9 cellular contexts compared by ENCODE assay signal in the genomic region with DNA sequence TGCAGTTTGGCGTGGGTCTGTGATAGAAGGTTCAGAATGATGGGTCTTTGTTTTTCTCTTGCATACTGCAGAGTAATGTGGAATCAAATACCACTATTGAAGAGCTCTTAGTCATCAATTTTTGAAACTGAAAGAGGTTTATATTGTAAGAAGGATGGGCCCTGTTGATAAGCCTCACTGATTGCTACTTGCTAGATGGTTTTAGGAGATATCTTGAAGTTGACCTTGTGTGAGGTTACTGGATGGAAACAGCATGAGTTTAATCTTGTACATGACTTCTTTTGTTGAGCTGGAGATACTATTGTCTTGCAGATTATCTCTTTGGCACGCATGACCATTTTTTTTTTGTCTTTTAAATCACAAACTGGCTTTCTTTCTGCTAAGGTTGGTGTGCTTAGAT. TPM values are rescaled to one million over a fixed set of nuclear protein-coding genes. Genes with fewer than 3 reads are reported as not detected.
DNase-seq lines count a peak whose midpoint lies in the region; ATAC-seq, FAIRE-seq and TF ChIP-seq lines count a peak whose summit lies in the region.
"Had no signal": no experiment of that assay in that cellular context is flagged by ENCODE, and none has a peak within 500 bp of the region (broad histone marks: within the 10 kb centered on the region; RNA-seq: fewer than 3 reads in every experiment).

No MANE protein-coding gene starts in this region.

- no peaks in the 10 kb centered on the region for H4K20me1 ChIP-seq in GM23248 (ENCODE audit: insufficient read depth)

- in situ Hi-C loops in GM13976 (cut with MboI; ENCODE audit: low sequenced_read_pairs, unreplicated experiment) (no loop called here), GM23248 (cut with MboI) (no loop called here)

- no peaks in the 10 kb centered on the region for H3K27me3 ChIP-seq in GM23248 (replicated peaks; ENCODE audit: insufficient read depth)
- H3K27me3 ChIP-seq in small intestine (ENCODE audit: control insufficient read depth in 2 of 2, insufficient read depth in 2 of 2, low read length in 2 of 2) = no peaks in the 10 kb centered on the region

- H3K9me3 ChIP-seq in GM23248 (ENCODE audit: low read depth) = no peaks in the 10 kb centered on the region
- H3K9me3 ChIP-seq in small intestine (ENCODE audit: control insufficient read depth, low read depth) = no peaks in the 10 kb centered on the region

- H2AFZ ChIP-seq in GM23248 = no peak overlapping the region

- 79 to 85% methylated on average over 2 of the region's 2 CpGs for WGBS in GM23248 (ENCODE audit: low coverage in 1 of 2, low lambda C conversion rate in 2 of 2, missing lambda C conversion rate in 2 of 2), 2 experiments
- 76 to 82% (median 79%) methylated on average over 2 of the region's 2 CpGs for WGBS in small intestine, 3 donors

- DNase-seq in GM13976 (ENCODE audit: low spot score) (peak; percentile 63), GM23248 (no peak), SIG-M5 (lab: John Stamatoyannopoulos, UW) (no peak), small intestine (no peak)
- no peak for DNase-seq in effector CD4-positive, alpha-beta T cell

- no peaks in the 10 kb centered on the region for H3K9me3 Mint-ChIP-seq in brain

- H3K79me2 ChIP-seq in GM23248 (ENCODE audit: insufficient read depth) = peaks cover 85% of the 10 kb centered on the region

- peak; percentile 91 for ATAC-seq in GM21390 (IDR thresholded peaks at IDR 0.05; ENCODE audit: unreplicated experiment)
- peak; percentile 84 for ATAC-seq in HG03342 (IDR thresholded peaks at IDR 0.05; ENCODE audit: unreplicated experiment)

- H3K27ac ChIP-seq in GM23248 (no peak overlapping the region), small intestine (ENCODE audit: low read depth in 1 of 2, low read length in 1 of 2) (no peak overlapping the region)

- H3K9ac ChIP-seq in GM23248 = no peak overlapping the region

- H3K36me3 ChIP-seq in GM23248 (ENCODE audit: low read depth) (no peaks in the 10 kb centered on the region), small intestine (ENCODE audit: control insufficient read depth in 2 of 2, insufficient read depth in 2 of 2, low read length in 2 of 2) (peaks cover 0 to 2% of the 10 kb centered on the region in 2 donors)

- H3K27ac Mint-ChIP-seq in brain = peak overlapping the region; percentile 19 to 86 (median 54)

- peaks cover 67% of the 10 kb centered on the region for H3K4me1 Mint-ChIP-seq in brain

- H3K4me1 ChIP-seq in GM23248 (ENCODE audit: insufficient read depth) (peaks cover 47% of the 10 kb centered on the region), small intestine (ENCODE audit: control insufficient read depth in 2 of 2, insufficient read depth in 1 of 2, low read depth in 1 of 2, low read length in 1 of 2) (peaks cover 0 to 5% of the 10 kb centered on the region in 2 donors)

- no peaks in the 10 kb centered on the region for H3K27me3 Mint-ChIP-seq in brain

- TF ChIP-seq CTCF in GM13976 (IDR thresholded peaks at IDR 0.05; ENCODE audit: borderline replicate concordance, control extremely low read depth, extremely low read depth, insufficient read depth, missing control alignments) (no peak), brain (conservative IDR thresholded peaks at IDR 0.05) (no peak)

- FAIRE-seq in small intestine (lab: Jason Lieb, UNC) = no peak
- FAIRE-seq: HTR-8/SVneo had no signal

- no peak overlapping the region for H3K4me2 ChIP-seq in GM23248 (ENCODE audit: unreplicated experiment)

- peak overlapping the region in 2 of 5 experiments; percentile 8 to 40 for H3K4me3 Mint-ChIP-seq in brain

- H3K9me2 ChIP-seq in GM23248 (ENCODE audit: insufficient read depth) = no peaks in the 10 kb centered on the region

- H3F3A ChIP-seq in GM23248 (ENCODE audit: insufficient read depth) = peaks cover 36% of the 10 kb centered on the region

- peaks cover 17% of the 10 kb centered on the region for H3K36me3 Mint-ChIP-seq in brain

- H3K4me3 ChIP-seq in GM23248 (no peak overlapping the region), small intestine (ENCODE audit: low read depth in 1 of 2, low read length in 2 of 2) (no peak overlapping the region)

RNA-seq across cellular contexts. Expression of a gene that starts 13.8 kb away (rescaled TPM):
- 5.5 TPM for polyA plus RNA-seq in brain (ENCODE audit: insufficient read depth, low read depth, low replicate concordance)
- total RNA-seq in GM23248 (2014; rRNA removed; shearing (Covaris generic)) = 9.7 and 18.7 TPM in 2 replicates
- 19.9 and 20.6 TPM in 2 replicates for polyA plus RNA-seq in GM23248 (2016; fragmentation: Nextera tagmentation; extraction: Ambion mirVana)
- 1 to 10 TPM in 2 of 3 donors, under 1 TPM in 1; 0.45 to 7.0 (median 1.6) TPM for polyA plus RNA-seq in small intestine
